ENCODE assay signal across 18 cellular contexts in genomic region chr7:140074780-140075179, GRCh38.
"Had no signal": no experiment of that assay in that cellular context is flagged by ENCODE, and none has a peak within 500 bp of the region (broad histone marks: within the 10 kb centered on the region; RNA-seq: fewer than 3 reads in every experiment).

No MANE protein-coding gene starts in this region.

- H3K4me1 ChIP-seq: sigmoid colon, upper lobe of left lung had no signal

- DNase-seq: activated CD8-positive, alpha-beta T cell treated with anti-CD3 and anti-CD28 coated beads, Interleukin-2, amount 10 ng/mL, durations not matched to agents 7 days and 5 days; activated naive CD4-positive, alpha-beta T cell treated with Interleukin-2 at 50 U/mL for 16 hours; activated naive CD8-positive, alpha-beta T cell treated with anti-CD3 and anti-CD28 coated beads, Interleukin-2, amount 50 U/mL, for 24 hours; endodermal cell; erythroblast; nephron progenitor cell; psoas muscle; sigmoid colon; stimulated activated CD4-positive, alpha-beta T cell treated with anti-CD3 and anti-CD28 coated beads, Interleukin-4, amount 100 ng/mL, for 1 hour; stimulated activated CD8-positive, alpha-beta memory T cell treated with anti-CD3 and anti-CD28 coated beads, Interleukin-4, amount 100 ng/mL, for 48 hours; stimulated activated naive CD8-positive, alpha-beta T cell treated with anti-CD3 and anti-CD28 coated beads, Interleukin-15, Interleukin-2, amounts not matched to agents 100 U/mL and 50 U/mL, for 24 hours; SW 1271; upper lobe of left lung had no signal

- ATAC-seq: activated CD8-positive, alpha-beta T cell treated with anti-CD3 and anti-CD28 coated beads, Interleukin-2, amount 10 ng/mL, durations not matched to agents 7 days and 5 days; activated naive CD8-positive, alpha-beta T cell treated with anti-CD3 and anti-CD28 coated beads, Interleukin-2, amount 50 U/mL, for 24 hours; psoas muscle; stimulated activated naive CD8-positive, alpha-beta T cell treated with anti-CD3 and anti-CD28 coated beads, Interleukin-15, Interleukin-2, amounts not matched to agents 100 U/mL and 50 U/mL, for 24 hours had no signal

- H3K27ac ChIP-seq: psoas muscle, sigmoid colon, upper lobe of left lung had no signal

- FAIRE-seq: islet of Langerhans had no signal

- H3K4me3 ChIP-seq: psoas muscle, sigmoid colon, upper lobe of left lung had no signal

- H3K9me3 Mint-ChIP-seq: endodermal cell had no signal

- H3K9me3 ChIP-seq: sigmoid colon had no signal

- H3K4me3 Mint-ChIP-seq: activated CD8-positive, alpha-beta T cell treated with anti-CD3 and anti-CD28 coated beads, Interleukin-2, amount 10 ng/mL, durations not matched to agents 7 days and 5 days; activated naive CD8-positive, alpha-beta T cell treated with anti-CD3 and anti-CD28 coated beads, Interleukin-2, amount 50 U/mL, for 24 hours; activated T-helper 1 cell treated with anti-CD3 and anti-CD28 coated beads, Interleukin-12 subunit alpha, Interleukin-12 subunit beta, Interleukin-2, Interleukin-4 antibody, amounts not matched to agents 30 ng/mL and 10 ng/mL and 1 ng/mL, durations not matched to agents 14 hours and 24 hours and 36 hours; brain; endodermal cell; memory B cell; nephron progenitor cell; T-helper 2 cell treated with Interferon-gamma antibody and Interleukin-4, amounts not matched to agents 5 μg/mL and 100 μg/mL, for 36 hours had no signal

- H3K4me1 Mint-ChIP-seq: brain had no signal

- H3K27me3 ChIP-seq: sigmoid colon, upper lobe of left lung had no signal

- H3K36me3 Mint-ChIP-seq: brain had no signal

- H3K36me3 ChIP-seq: sigmoid colon, upper lobe of left lung had no signal

- H3K27ac Mint-ChIP-seq: activated CD8-positive, alpha-beta T cell treated with anti-CD3 and anti-CD28 coated beads, Interleukin-2, amount 10 ng/mL, durations not matched to agents 7 days and 5 days; activated naive CD8-positive, alpha-beta T cell treated with anti-CD3 and anti-CD28 coated beads, Interleukin-2, amount 50 U/mL, for 24 hours; activated T-helper 1 cell treated with anti-CD3 and anti-CD28 coated beads, Interleukin-12 subunit alpha, Interleukin-12 subunit beta, Interleukin-2, Interleukin-4 antibody, amounts not matched to agents 30 ng/mL and 10 ng/mL and 1 ng/mL, durations not matched to agents 14 hours and 24 hours and 36 hours; brain; endodermal cell; memory B cell; nephron progenitor cell; T-helper 2 cell treated with Interferon-gamma antibody and Interleukin-4, amounts not matched to agents 5 μg/mL and 100 μg/mL, for 36 hours had no signal

- H3K27me3 Mint-ChIP-seq: activated naive CD8-positive, alpha-beta T cell treated with anti-CD3 and anti-CD28 coated beads, Interleukin-2, amount 50 U/mL, for 24 hours had no signal
